Comparison of ENCODE assay signal across 22 cellular contexts in genomic region chr13:20588529-20589110, GRCh38. TPM values are rescaled to one million over a fixed set of nuclear protein-coding genes. Genes with fewer than 3 reads are reported as not detected.
DNase-seq lines count a peak whose midpoint lies in the region; ATAC-seq, FAIRE-seq and TF ChIP-seq lines count a peak whose summit lies in the region.
"Had no signal": no experiment of that assay in that cellular context is flagged by ENCODE, and none has a peak within 500 bp of the region (broad histone marks: within the 10 kb centered on the region; RNA-seq: fewer than 3 reads in every experiment).

No MANE protein-coding gene starts in this region.

- intact Hi-C loops in K562 (cut with micrococcal nuclease) (no loop called here), mucosa of descending colon (cut with DNase I, micrococcal nuclease) (no loop called here)

- TF ChIP-seq EP300 in K562 (IDR thresholded peaks at IDR 0.05; ENCODE audit: low read length) = no peak

- H3K36me3 ChIP-seq in K562 (ENCODE audit: control insufficient read depth, insufficient read depth, low read length) (peaks cover 5% of the 10 kb centered on the region; the same call in 2 of the 3 replicates), mucosa of descending colon (ENCODE audit: low read depth) (no peaks in the 10 kb centered on the region)

- WGBS in K562 (ENCODE audit: insufficient coverage, low coverage, missing lambda C conversion rate) = 22% methylated on average over 4 of the region's 4 CpGs

- POLR2A ChIA-PET in K562 (lab: Yijun Ruan, JAX) = no interaction called here

- TF ChIP-seq CTCF in K562 (IDR thresholded peaks at IDR 0.05 in 2 of 3, conservative IDR thresholded peaks at IDR 0.05 in 1 of 3; ENCODE audit: insufficient read depth in 2 of 3, low read depth in 1 of 3, low read length in 3 of 3) (no peak), mucosa of descending colon (IDR thresholded peaks at IDR 0.05) (no peak)

- H3K4me2 ChIP-seq in K562 (ENCODE audit: insufficient read depth, low read length) = peak overlapping the region; percentile 18; the same call in 1 of the 2 replicates

- peaks cover 4% of the 10 kb centered on the region; the same call in 1 of the 2 replicates for H3K9me3 ChIP-seq in K562 (replicated peaks; ENCODE audit: control insufficient read depth, insufficient read depth, low read depth, low read length)
- H3K9me3 ChIP-seq in mucosa of descending colon = peaks cover 4% of the 10 kb centered on the region

- no peak overlapping the region for H3K27ac ChIP-seq in K562 (ENCODE audit: extremely low read depth, low read depth, low read length)
- H3K27ac ChIP-seq: Peyer's patch, SJSA1 had no signal

- no peak overlapping the region for H3K9ac ChIP-seq in K562 (ENCODE audit: insufficient read depth in 1 of 2, low read depth in 2 of 2, low read length in 2 of 2)

- CTCF ChIA-PET in K562 (lab: Yijun Ruan, JAX; ENCODE audit: low intra/inter-chr PET ratio) = no interaction called here

- no peaks in the 10 kb centered on the region for H3K27me3 ChIP-seq in K562 (ENCODE audit: control insufficient read depth in 2 of 2, insufficient read depth in 2 of 2, low read length in 2 of 2)
- H3K27me3 ChIP-seq: Peyer's patch, SJSA1 had no signal

- TF ChIP-seq POLR2A in K562 (conservative IDR thresholded peaks at IDR 0.05) = no peak

- H3K4me3 ChIP-seq in K562 = no peak overlapping the region
- H3K4me3 ChIP-seq in mucosa of descending colon = no peak overlapping the region
- H3K4me3 ChIP-seq: GM12878, Peyer's patch, SJSA1 had no signal

- no peaks in the 10 kb centered on the region for H3K79me2 ChIP-seq in K562 (ENCODE audit: control insufficient read depth, insufficient read depth, low read length)

- no peak for TF ChIP-seq RAD21 in K562 (CRISPR knock-in tag; conservative IDR thresholded peaks at IDR 0.05 in 1 of 2, IDR thresholded peaks at IDR 0.05 in 1 of 2)

- FAIRE-seq in K562 (lab: Jason Lieb, UNC) = no peak
- FAIRE-seq: GM12878 had no signal

- no peak overlapping the region for H2AFZ ChIP-seq in K562 (ENCODE audit: low read depth, low read length)

- no peaks in the 10 kb centered on the region; a peak in 1 of 5 replicates for H3K4me1 ChIP-seq in K562 (replicated peaks in 1 of 2; ENCODE audit: control insufficient read depth in 2 of 2, insufficient read depth in 2 of 2, low read length in 2 of 2)
- H3K4me1 ChIP-seq in mucosa of descending colon (ENCODE audit: low read depth) = peaks cover 10% of the 10 kb centered on the region
- H3K4me1 ChIP-seq: Peyer's patch, SJSA1 had no signal

- peak; percentile 61 for ATAC-seq in K562
- peak; percentile 50 for ATAC-seq in mucosa of descending colon
- ATAC-seq: GM12878 had no signal

- DNase-seq in NCI-H82 (lab: John Stamatoyannopoulos, UW) (peak; percentile 88), K562 (ENCODE audit: extremely low read depth in 1 of 4, low spot score in 3 of 4) (peak in 2 of 4 experiments; percentile 5 to 8), mucosa of descending colon (no peak), AG08395 (ENCODE audit: low spot score) (no peak), NCI-H2171 (lab: John Stamatoyannopoulos, UW) (no peak), NCI-H2029 treated with DMSO at 0.1 percent for 48 hours (lab: John Stamatoyannopoulos, UW) (no peak), NCI-H1930 (lab: John Stamatoyannopoulos, UW) (no peak)
- DNase-seq: CD4-positive, CD25-positive, alpha-beta regulatory T cell; COR-L47; DMS 273 treated with DMSO at 0.1 percent for 48 hours; DMS79 treated with DMSO at 0.1 percent for 48 hours; Karpas-422; MV-4-11; NCI-H1105 treated with DMSO at 0.1 percent for 48 hours; NCI-H1694; NCI-H2227 treated with DMSO at 0.1 percent for 48 hours; NCI-H510A; NCI-H748 treated with DMSO at 0.1 percent for 48 hours; Peyer's patch; T-helper 1 cell had no signal

- no peaks in the 10 kb centered on the region for H3K9me1 ChIP-seq in K562 (ENCODE audit: control insufficient read depth, insufficient read depth, low read length)

- no peaks in the 10 kb centered on the region for H4K20me1 ChIP-seq in K562 (replicated peaks; ENCODE audit: control insufficient read depth, insufficient read depth, low read length)

- BruUV-seq in K562 (replicated peaks; lab: Mats Ljungman, UMichigan) = no TSS peak

- in situ Hi-C loops in K562 (cut with MboI) = no loop called here

TF ChIP-seq in K562, 482 proteins besides CTCF, POLR2A, EP300 and RAD21:
- no peak for TF ChIP-seq SRSF3 (IDR thresholded peaks at IDR 0.05; ENCODE audit: insufficient read depth, low read length)
- no peak for TF ChIP-seq POLR2AphosphoS2 (IDR thresholded peaks at IDR 0.05; ENCODE audit: low read length)
- TF ChIP-seq MNT (conservative IDR thresholded peaks at IDR 0.05) = no peak

RNA-seq across cellular contexts. Expression of gene IFT88, which starts 21.7 kb away (rescaled TPM):
- 16.2 and 28.1 TPM in 2 replicates for total RNA-seq in K562 (2011; cell fraction: chromatin; rRNA removed; ENCODE audit: low replicate concordance)
- total RNA-seq in K562 (2011; cell fraction: nucleolus; rRNA removed) = 11.6 and 12.2 TPM in 2 replicates
- 14.7 and 16.6 TPM in 2 replicates for total RNA-seq in K562 (2011; cell fraction: nucleoplasm; rRNA removed)
- total RNA-seq in K562 (2014; rRNA removed) (9.0 and 9.3 TPM in 2 replicates), K562 (2014; rRNA removed; fragmentation: Illumina TruSeq; extraction: Trizol) (13.5 and 15.4 TPM in 2 replicates), K562 (2015; rRNA removed; fragmentation: Illumina TruSeq; extraction: Trizol) (12.0 and 12.6 TPM in 2 replicates), K562 (2021) (9.1 and 9.4 TPM in 2 replicates), mucosa of descending colon (10 to 100 TPM; 17.2 to 23.4 (median 19.7) TPM)
- polyA plus RNA-seq in K562 (2011; rRNA removed) (8.0 and 13.4 TPM in 2 replicates), K562 (2014; fragmentation: Illumina TruSeq; extraction: Trizol) (8.0 and 9.2 TPM in 2 replicates), K562 (2014; fragmentation: Nextera tagmentation; extraction: Ambion mirVana) (10 to 100 TPM in 1 of 2 experiments, 1 to 10 TPM in 1; 10.0 to 13.0 TPM), K562 (2014; rRNA removed) (8.3 and 11.7 TPM in 2 replicates)
- 2.1 and 2.2 TPM in 2 replicates for polyA plus RNA-seq in K562 (2011; cell fraction: cytosol; rRNA removed)
- polyA plus RNA-seq in K562 (2011; cell fraction: nucleus; rRNA removed) = 9.7 and 10.9 TPM in 2 replicates
- 8.3 and 9.0 TPM in 2 replicates for polyA plus RNA-seq in K562 (2012)
- 13.1 and 16.1 TPM in 2 replicates for polyA minus RNA-seq in K562 (2011; rRNA and poly(A)+ RNA removed)
- polyA minus RNA-seq in K562 (2011; cell fraction: cytosol; rRNA and poly(A)+ RNA removed) = 4.3 and 5.8 TPM in 2 replicates
- polyA minus RNA-seq in K562 (2011; cell fraction: nucleus; rRNA and poly(A)+ RNA removed) = 17.8 and 24.1 TPM in 2 replicates
